In the genomic region with DNA sequence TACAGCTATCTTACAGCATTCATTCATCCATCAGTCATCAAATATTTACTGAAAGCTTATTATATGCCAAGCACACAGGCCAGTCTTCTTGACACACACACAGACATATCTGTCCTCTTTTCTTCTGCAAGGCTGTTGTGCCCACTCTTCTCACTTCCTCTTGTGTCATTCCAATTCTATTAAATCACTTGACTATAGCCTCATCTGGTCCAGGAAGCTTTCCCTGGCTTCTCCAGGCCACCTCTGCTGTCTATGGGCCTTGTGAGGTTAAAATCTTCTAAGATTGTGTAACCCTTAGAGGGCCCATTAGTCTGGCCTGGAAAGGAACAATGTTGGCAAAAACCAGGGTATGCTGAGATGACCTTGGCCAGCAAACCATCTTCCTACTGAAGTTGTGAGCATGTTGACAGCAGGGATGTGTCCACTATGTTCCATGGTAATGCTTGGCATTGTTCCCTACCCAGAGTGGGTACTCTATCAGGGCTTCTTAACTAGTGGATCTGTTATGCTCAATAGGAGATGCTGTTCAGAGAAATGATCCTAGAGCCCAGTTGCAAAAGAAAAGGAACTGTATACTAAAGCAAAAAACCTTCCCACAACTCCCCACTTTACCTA, we compare ENCODE assay signal across 15 cellular contexts. TPM values are rescaled to one million over a fixed set of nuclear protein-coding genes. Genes with fewer than 3 reads are reported as not detected.
A peak's percentile ranks its signal among the peaks of the same experiment; 100 is the strongest.
DNase-seq lines count a peak whose midpoint lies in the region; ATAC-seq and TF ChIP-seq lines count a peak whose summit lies in the region.
"Had no signal": no experiment of that assay in that cellular context is flagged by ENCODE, and none has a peak within 500 bp of the region (broad histone marks: within the 10 kb centered on the region; RNA-seq: fewer than 3 reads in every experiment).

No MANE protein-coding gene starts in this region.

- ATAC-seq in CD4-positive, alpha-beta T cell (ENCODE audit: poor library complexity): no peak
- no peak for ATAC-seq in T-cell (replicated peaks in 1 of 4)
- no peak for ATAC-seq in effector memory CD8-positive, alpha-beta T cell (replicated peaks)
- no peak for ATAC-seq in HG03280 (IDR thresholded peaks at IDR 0.05; ENCODE audit: unreplicated experiment)
- ATAC-seq: K562 had no signal

- peak overlapping the region; percentile 89 for H3K27ac Mint-ChIP-seq in CD4-positive, alpha-beta T cell
- H3K27ac Mint-ChIP-seq in T-cell: peak overlapping the region; percentile 87 to 90
- H3K27ac Mint-ChIP-seq in effector memory CD8-positive, alpha-beta T cell: peak overlapping the region; percentile 93 to 94
- no peak overlapping the region for H3K27ac Mint-ChIP-seq in osteocyte (ENCODE audit: unreplicated experiment)

- H3K9me3 Mint-ChIP-seq in CD4-positive, alpha-beta T cell: no peaks in the 10 kb centered on the region
- H3K9me3 Mint-ChIP-seq in T-cell: no peaks in the 10 kb centered on the region
- no peaks in the 10 kb centered on the region for H3K9me3 Mint-ChIP-seq in effector memory CD8-positive, alpha-beta T cell
- H3K9me3 Mint-ChIP-seq in osteocyte (ENCODE audit: unreplicated experiment): no peaks in the 10 kb centered on the region
- H3K9me3 Mint-ChIP-seq: neural crest cell had no signal

- CTCF ChIA-PET in CD4-positive, alpha-beta T cell (lab: Charles Lee): interaction anchor here (1.3 kb wide), 3 partner anchors 8 to 62 kb away, joined by 3 to 8 read pairs (median 4); no protein-coding TSS in a partner anchor
- CTCF ChIA-PET in T-cell (lab: Charles Lee): interaction anchor here (0.6 to 2.3 kb wide), 6 partner anchors 8 to 63 kb away, joined by 3 to 11 read pairs (median 4); no protein-coding TSS in a partner anchor

- peak overlapping the region; percentile 62 for H3K4me3 Mint-ChIP-seq in CD4-positive, alpha-beta T cell
- H3K4me3 Mint-ChIP-seq in T-cell: peak overlapping the region; percentile 51 to 92 (median 56)
- H3K4me3 Mint-ChIP-seq in effector memory CD8-positive, alpha-beta T cell: peak overlapping the region; percentile 35 to 61
- no peak overlapping the region for H3K4me3 Mint-ChIP-seq in osteocyte (ENCODE audit: unreplicated experiment)
- H3K4me3 Mint-ChIP-seq: neural crest cell had no signal

- no peaks in the 10 kb centered on the region for H3K27me3 ChIP-seq in CD4-positive, alpha-beta T cell (ENCODE audit: control insufficient read depth, insufficient read depth, low read length)
- H3K27me3 ChIP-seq: Peyer's patch had no signal

- DNase-seq in AG20443 (ENCODE audit: low spot score) (peak; percentile 17), T-cell (no peak), ecto neural progenitor cell (ENCODE audit: low spot score) (no peak), glomerular visceral epithelial cell (ENCODE audit: extremely low spot score) (no peak), osteocyte (ENCODE audit: extremely low spot score, unreplicated experiment) (no peak)
- no peak for DNase-seq in CD4-positive, alpha-beta T cell
- no peak for DNase-seq in effector memory CD8-positive, alpha-beta T cell
- DNase-seq: hypothalamus, NCI-H1694, NCI-H510A treated with DMSO at 0.1 percent for 48 hours, Peyer's patch had no signal

- TF ChIP-seq CTCF in CD4-positive, alpha-beta T cell (IDR thresholded peaks at IDR 0.05): no peak
- no peak for TF ChIP-seq CTCF in osteocyte (IDR thresholded peaks at IDR 0.05)

- no peaks in the 10 kb centered on the region for H3K9me3 ChIP-seq in CD4-positive, alpha-beta T cell (ENCODE audit: control insufficient read depth, low read length)
- H3K9me3 ChIP-seq: Peyer's patch had no signal

- peaks cover 97% of the 10 kb centered on the region for H3K36me3 Mint-ChIP-seq in CD4-positive, alpha-beta T cell (ENCODE audit: low read depth)
- peaks cover 68% of the 10 kb centered on the region for H3K36me3 Mint-ChIP-seq in T-cell
- peaks cover 86% of the 10 kb centered on the region for H3K36me3 Mint-ChIP-seq in effector memory CD8-positive, alpha-beta T cell (ENCODE audit: insufficient read depth)
- H3K36me3 Mint-ChIP-seq in osteocyte (ENCODE audit: unreplicated experiment): no peaks in the 10 kb centered on the region

- no peaks in the 10 kb centered on the region for H3K27me3 Mint-ChIP-seq in CD4-positive, alpha-beta T cell
- H3K27me3 Mint-ChIP-seq in T-cell (no peaks in the 10 kb centered on the region), osteocyte (ENCODE audit: unreplicated experiment) (peaks cover 53% of the 10 kb centered on the region)
- no peaks in the 10 kb centered on the region for H3K27me3 Mint-ChIP-seq in effector memory CD8-positive, alpha-beta T cell

- POLR2A ChIA-PET in CD4-positive, alpha-beta T cell (lab: Charles Lee): interaction anchor here (1.9 to 13.9 kb wide), 3 partner anchors 6 to 23 kb away, joined by 9 to 478 read pairs (median 79); a partner anchor contains a TSS
- POLR2A ChIA-PET in T-cell (lab: Charles Lee): interaction anchor here in 1 of 2 donors (1.5 kb wide), 1 partner anchor 8 kb away, joined by 4 read pairs; no protein-coding TSS in a partner anchor

- peak overlapping the region; percentile 33 for H3K27ac ChIP-seq in CD4-positive, alpha-beta T cell (ENCODE audit: low read depth, low read length)
- H3K27ac ChIP-seq: Peyer's patch had no signal

- intact Hi-C loops in CD4-positive, alpha-beta T cell (cut with DNase I, micrococcal nuclease): no loop called here

- H3K4me1 Mint-ChIP-seq in CD4-positive, alpha-beta T cell (ENCODE audit: low read depth): peaks cover 82% of the 10 kb centered on the region
- H3K4me1 Mint-ChIP-seq in T-cell (peaks cover 79 to 92% (median 83%) of the 10 kb centered on the region in 3 donors), osteocyte (ENCODE audit: unreplicated experiment) (peaks cover 7% of the 10 kb centered on the region)
- H3K4me1 Mint-ChIP-seq in effector memory CD8-positive, alpha-beta T cell (ENCODE audit: low read depth in 2 of 2): peaks cover 69 to 77% of the 10 kb centered on the region in 2 donors
- H3K4me1 Mint-ChIP-seq: neural crest cell had no signal

RNA-seq across cellular contexts. Expression of a gene that starts 5.3 kb away (rescaled TPM):
- 100 to 1,000 TPM; 279 to 290 TPM for total RNA-seq in CD4-positive, alpha-beta T cell
- total RNA-seq in T-cell (100 to 1,000 TPM; 332 to 502 (median 465) TPM), osteocyte (not detected in 2 replicates)
- total RNA-seq: neural crest cell had no signal

RNA-seq across cellular contexts. Expression of a gene that starts 23.2 kb away (rescaled TPM):
- total RNA-seq in CD4-positive, alpha-beta T cell: under 1 TPM; 0.63 to 0.67 TPM
- total RNA-seq in T-cell: 1 to 10 TPM in 3 of 5 donors, under 1 TPM in 2; 0.58 to 1.3 (median 1.2) TPM
- total RNA-seq in osteocyte: 1.6 TPM in 2 replicates

RNA-seq across cellular contexts. Expression of a gene that starts 44.8 kb away (rescaled TPM):
- total RNA-seq in CD4-positive, alpha-beta T cell: 1 to 10 TPM in 1 of 2 experiments, under 1 TPM in 1; 0.74 to 1.7 TPM
- total RNA-seq in T-cell (1 to 10 TPM in 3 of 5 donors, under 1 TPM in 2; 0.16 to 2.6 (median 1.0) TPM), osteocyte (0.13 TPM in 1 of 2 replicates, not detected in the other)
- total RNA-seq: T-helper 2 cell treated with Interferon-gamma antibody and Interleukin-4, amounts not matched to agents 100 ng/mL and 5 ng/mL, for 36 hours had no signal

RNA-seq across cellular contexts. Expression of a gene that starts 56.5 kb away (rescaled TPM):
- total RNA-seq in CD4-positive, alpha-beta T cell: under 1 TPM in 1 of 2 experiments, not detected in 1; 0.33 TPM
- 1 to 10 TPM in 1 of 5 donors, under 1 TPM in 1, not detected in 3; 0.41 to 1.1 TPM for total RNA-seq in T-cell
- total RNA-seq in osteocyte: not detected in 2 replicates
- total RNA-seq: neural crest cell had no signal

Comparison
In these comparisons a context has a peak if more than half of its experiments do, and no peak if none do; other contexts are left out.
1. RNA of a gene that starts 5.3 kb away (total RNA-seq): 332 to 502 TPM in T-cell and 279 to 290 TPM in CD4-positive, alpha-beta T cell; not detected in osteocyte; every median in the first group is over 100 times any median in the second.